9 cellular contexts compared by ENCODE assay signal in the genomic region with DNA sequence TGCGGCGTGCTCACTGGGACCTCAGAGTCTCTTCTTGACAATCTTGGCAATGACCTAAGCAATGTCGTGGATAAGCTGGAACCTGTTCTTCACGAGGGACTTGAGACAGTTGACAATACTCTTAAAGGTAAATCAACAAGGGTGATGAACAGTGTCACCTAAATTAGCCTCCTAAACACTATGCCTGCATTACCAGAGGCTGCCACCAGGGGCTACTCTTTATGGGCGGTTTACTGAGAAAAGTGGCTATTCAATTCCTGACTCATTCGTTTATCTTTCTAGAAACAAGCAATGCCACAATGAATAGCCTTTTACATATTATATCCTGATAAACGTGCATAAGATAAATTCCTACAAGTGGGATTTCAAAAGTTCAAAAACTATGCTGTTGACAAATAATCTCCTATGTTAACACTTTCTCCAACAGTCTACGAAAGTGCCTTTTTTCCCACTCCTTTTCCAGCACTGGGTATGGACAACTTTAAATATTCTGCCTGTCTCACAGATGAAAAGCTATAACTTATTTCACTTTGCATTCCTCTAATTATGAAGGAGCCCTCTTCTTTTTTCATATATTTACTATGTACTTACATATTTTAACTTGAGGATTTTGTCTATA. TPM values are rescaled to one million over a fixed set of nuclear protein-coding genes. Genes with fewer than 3 reads are reported as not detected.
DNase-seq lines count a peak whose midpoint lies in the region; ATAC-seq, FAIRE-seq and TF ChIP-seq lines count a peak whose summit lies in the region.
"Had no signal": no experiment of that assay in that cellular context is flagged by ENCODE, and none has a peak within 500 bp of the region (broad histone marks: within the 10 kb centered on the region; RNA-seq: fewer than 3 reads in every experiment).

No MANE protein-coding gene starts in this region.

- no peak overlapping the region for H3K4me3 Mint-ChIP-seq in activated T-helper 2 cell treated with anti-CD3 and anti-CD28 coated beads, Interferon-gamma antibody, Interleukin-2, Interleukin-4, amounts not matched to agents 10 μg/mL and 5 μg/mL and 100 μg/mL, durations not matched to agents 14 hours and 24 hours and 36 hours (ENCODE audit: low read depth)

- no peaks in the 10 kb centered on the region for H4K20me1 ChIP-seq in HepG2 (ENCODE audit: insufficient read depth, low read length)

- intact Hi-C loops in HepG2 (cut with micrococcal nuclease; ENCODE audit: unreplicated experiment): no loop called here
- intact Hi-C loops in activated T-helper 2 cell treated with anti-CD3 and anti-CD28 coated beads, Interferon-gamma antibody, Interleukin-2, Interleukin-4, amounts not matched to agents 10 μg/mL and 5 μg/mL and 100 μg/mL, durations not matched to agents 14 hours and 24 hours and 36 hours (cut with micrococcal nuclease): no loop called here

- WGBS in HepG2 (ENCODE audit: low lambda C conversion rate): 31% methylated on average over 8 of the region's 8 CpGs

- H3K36me3 Mint-ChIP-seq in activated T-helper 2 cell treated with anti-CD3 and anti-CD28 coated beads, Interferon-gamma antibody, Interleukin-2, Interleukin-4, amounts not matched to agents 10 μg/mL and 5 μg/mL and 100 μg/mL, durations not matched to agents 14 hours and 24 hours and 36 hours (ENCODE audit: low read depth): no peaks in the 10 kb centered on the region

- CTCF ChIA-PET in HepG2 (lab: Yijun Ruan, JAX; ENCODE audit: low intra/inter-chr PET ratio, low total read pairs): interaction anchor here (0.8 to 2.3 kb wide), 5 partner anchors 40 to 130 kb away, joined by 3 to 6 read pairs (median 5); no protein-coding TSS in a partner anchor

- DNase-seq in AG10803 (ENCODE audit: low read depth) (no peak), HepG2 (ENCODE audit: low spot score) (peak; percentile 29), NCI-H774 (lab: John Stamatoyannopoulos, UW) (no peak), NCI-H1092 treated with DMSO at 0.1 percent for 48 hours (lab: John Stamatoyannopoulos, UW) (no peak)
- DNase-seq in activated T-helper 2 cell treated with anti-CD3 and anti-CD28 coated beads, Interferon-gamma antibody, Interleukin-2, Interleukin-4, amounts not matched to agents 10 μg/mL and 5 μg/mL and 100 μg/mL, durations not matched to agents 14 hours and 24 hours and 36 hours (ENCODE audit: low spot score): no peak
- DNase-seq: NK-92 treated with Interleukin-12 subunit alpha and Interleukin-12 subunit beta, amount 100 ng/mL, for 24 hours had no signal

- H3K9me3 Mint-ChIP-seq in activated T-helper 2 cell treated with anti-CD3 and anti-CD28 coated beads, Interferon-gamma antibody, Interleukin-2, Interleukin-4, amounts not matched to agents 10 μg/mL and 5 μg/mL and 100 μg/mL, durations not matched to agents 14 hours and 24 hours and 36 hours: peaks cover 21% of the 10 kb centered on the region

- ATAC-seq in HepG2: no peak
- no peak for ATAC-seq in GM21423 (IDR thresholded peaks at IDR 0.05; ENCODE audit: unreplicated experiment)

- peaks cover 9% of the 10 kb centered on the region for H3K9me3 ChIP-seq in HepG2 (ENCODE audit: low read length)

- peaks cover 0 to 8% of the 10 kb centered on the region in 2 experiments; a peak in 2 of 5 replicates for H3K27me3 ChIP-seq in HepG2 (ENCODE audit: control insufficient read depth in 1 of 2, insufficient read depth in 2 of 2, low read length in 2 of 2)

- no peaks in the 10 kb centered on the region for H3K4me1 Mint-ChIP-seq in activated T-helper 2 cell treated with anti-CD3 and anti-CD28 coated beads, Interferon-gamma antibody, Interleukin-2, Interleukin-4, amounts not matched to agents 10 μg/mL and 5 μg/mL and 100 μg/mL, durations not matched to agents 14 hours and 24 hours and 36 hours (ENCODE audit: low read depth)

- TF ChIP-seq EP300 in HepG2 (IDR thresholded peaks at IDR 0.05; ENCODE audit: low read depth in 2 of 2, low read length in 2 of 2) (no peak), HepG2 (CRISPR knock-in tag; IDR thresholded peaks at IDR 0.05; ENCODE audit: borderline replicate concordance) (no peak)

- no peak for TF ChIP-seq RAD21 in HepG2 (CRISPR knock-in tag; IDR thresholded peaks at IDR 0.05)

- FAIRE-seq in HepG2 (lab: Jason Lieb, UNC): no peak

- TF ChIP-seq CTCF in AG10803 (conservative IDR thresholded peaks at IDR 0.05; ENCODE audit: low read length) (peak; percentile 33), GM12873 (IDR thresholded peaks at IDR 0.05; ENCODE audit: insufficient read depth, low read depth, low read length, missing control alignments) (peak; percentile 71), WI38 (IDR thresholded peaks at IDR 0.05; ENCODE audit: low read depth, low read length) (peak; percentile 58), HepG2 (CRISPR knock-in tag; IDR thresholded peaks at IDR 0.05) (peak; percentile 55)

- no TSS peak for BruUV-seq in HepG2 (replicated peaks; lab: Mats Ljungman, UMichigan)

- no peaks in the 10 kb centered on the region for H3K79me2 ChIP-seq in HepG2 (ENCODE audit: insufficient read depth, low read length)

- no peak overlapping the region for H3K4me2 ChIP-seq in HepG2 (ENCODE audit: low read depth, low read length)

- POLR2A ChIA-PET in HepG2 (lab: Yijun Ruan, JAX): no interaction called here

- no peak overlapping the region for H3K27ac Mint-ChIP-seq in activated T-helper 2 cell treated with anti-CD3 and anti-CD28 coated beads, Interferon-gamma antibody, Interleukin-2, Interleukin-4, amounts not matched to agents 10 μg/mL and 5 μg/mL and 100 μg/mL, durations not matched to agents 14 hours and 24 hours and 36 hours

- in situ Hi-C loops in HepG2 (cut with HindIII; ENCODE audit: extremely low pct_ligation_motif_present, low pct_unique_long_range_greater_than_20kb): no loop called here

- no peaks in the 10 kb centered on the region for H3K4me1 ChIP-seq in HepG2 (ENCODE audit: insufficient read depth, low read length)

- H3K4me3 ChIP-seq in AG10803 (ENCODE audit: low read length) (no peak overlapping the region), WI38 (ENCODE audit: low read depth, low read length) (no peak overlapping the region), HepG2 (replicated peaks in 1 of 3; ENCODE audit: insufficient read depth in 1 of 3, low read depth in 2 of 3, low read length in 3 of 3) (no peak overlapping the region)

- H3K36me3 ChIP-seq in HepG2 (replicated peaks in 1 of 2; ENCODE audit: control insufficient read depth in 1 of 2, insufficient read depth in 2 of 2, low read length in 2 of 2): no peaks in the 10 kb centered on the region

- H3K9ac ChIP-seq in HepG2 (ENCODE audit: insufficient read depth, low read depth, low read length): no peak overlapping the region

- no peak overlapping the region for H2AFZ ChIP-seq in HepG2 (ENCODE audit: low read length)

- TF ChIP-seq POLR2A in HepG2 (IDR thresholded peaks at IDR 0.05; ENCODE audit: insufficient read depth in 1 of 2, low read depth in 2 of 2, low read length in 2 of 2): no peak

- H3K27ac ChIP-seq in HepG2 (ENCODE audit: extremely low read length, insufficient read depth, low read length): no peak overlapping the region

- H3K27me3 Mint-ChIP-seq in activated T-helper 2 cell treated with anti-CD3 and anti-CD28 coated beads, Interferon-gamma antibody, Interleukin-2, Interleukin-4, amounts not matched to agents 10 μg/mL and 5 μg/mL and 100 μg/mL, durations not matched to agents 14 hours and 24 hours and 36 hours (ENCODE audit: low read depth): no peaks in the 10 kb centered on the region

RNA-seq across cellular contexts. Expression of a gene that starts 1.3 kb away (rescaled TPM):
- total RNA-seq in HepG2 (2016; rRNA removed; fragmentation: Illumina TruSeq; extraction: Trizol): not detected in 2 replicates
- not detected in 2 replicates for total RNA-seq in HepG2 (2016; cell fraction: cytosol; rRNA removed; fragmentation: Illumina TruSeq; extraction: Trizol; ENCODE audit: low read depth)
- not detected in 2 replicates for total RNA-seq in HepG2 (2016; cell fraction: insoluble cytoplasmic fraction; rRNA removed; fragmentation: Illumina TruSeq; extraction: Trizol)
- not detected in 2 replicates for total RNA-seq in HepG2 (2016; cell fraction: membrane; rRNA removed; fragmentation: Illumina TruSeq; extraction: Trizol)
- total RNA-seq in HepG2 (2016; cell fraction: nucleus; rRNA removed; fragmentation: Illumina TruSeq; extraction: Trizol): not detected in 2 replicates
- not detected in 2 replicates for polyA plus RNA-seq in HepG2 (2011; rRNA removed)
- polyA plus RNA-seq in HepG2 (2011; cell fraction: cytosol; rRNA removed): not detected in 2 replicates
- not detected in 2 replicates for polyA plus RNA-seq in HepG2 (2011; cell fraction: nucleus; rRNA removed)
- not detected in 2 replicates for polyA plus RNA-seq in HepG2 (2012)
- not detected in 2 replicates for polyA plus RNA-seq in HepG2 (2016; cell fraction: cytosol; fragmentation: Illumina TruSeq; extraction: Trizol; ENCODE audit: low read depth)
- polyA plus RNA-seq in HepG2 (2016; cell fraction: insoluble cytoplasmic fraction; fragmentation: Illumina TruSeq; extraction: Trizol; ENCODE audit: low read depth): not detected in 2 replicates
- polyA plus RNA-seq in HepG2 (2016; cell fraction: membrane; fragmentation: Illumina TruSeq; extraction: Trizol; ENCODE audit: low read depth): not detected in 2 replicates
- not detected in 2 replicates for polyA plus RNA-seq in HepG2 (2016; cell fraction: nucleus; fragmentation: Illumina TruSeq; extraction: Trizol; ENCODE audit: insufficient read depth, low read depth)
- not detected in 2 replicates for polyA minus RNA-seq in HepG2 (2011; rRNA and poly(A)+ RNA removed; ENCODE audit: low replicate concordance)
- polyA minus RNA-seq in HepG2 (2011; cell fraction: cytosol; rRNA and poly(A)+ RNA removed): not detected in 2 replicates
- not detected in 2 replicates for polyA minus RNA-seq in HepG2 (2011; cell fraction: nucleus; rRNA and poly(A)+ RNA removed)
- not detected in 2 replicates for total RNA-seq in activated T-helper 2 cell treated with anti-CD3 and anti-CD28 coated beads, Interferon-gamma antibody, Interleukin-2, Interleukin-4, amounts not matched to agents 10 μg/mL and 5 μg/mL and 100 μg/mL, durations not matched to agents 14 hours and 24 hours and 36 hours

RNA-seq across cellular contexts. Expression of a gene that starts 47.9 kb away (rescaled TPM):
- not detected in 2 replicates for total RNA-seq in HepG2 (2016; rRNA removed; fragmentation: Illumina TruSeq; extraction: Trizol)
- total RNA-seq in HepG2 (2016; cell fraction: cytosol; rRNA removed; fragmentation: Illumina TruSeq; extraction: Trizol; ENCODE audit: low read depth): not detected in 2 replicates
- not detected in 2 replicates for total RNA-seq in HepG2 (2016; cell fraction: insoluble cytoplasmic fraction; rRNA removed; fragmentation: Illumina TruSeq; extraction: Trizol)
- total RNA-seq in HepG2 (2016; cell fraction: membrane; rRNA removed; fragmentation: Illumina TruSeq; extraction: Trizol): not detected in 2 replicates
- not detected in 2 replicates for total RNA-seq in HepG2 (2016; cell fraction: nucleus; rRNA removed; fragmentation: Illumina TruSeq; extraction: Trizol)
- not detected in 2 replicates for polyA plus RNA-seq in HepG2 (2011; rRNA removed)
- not detected in 2 replicates for polyA plus RNA-seq in HepG2 (2011; cell fraction: cytosol; rRNA removed)
- not detected in 2 replicates for polyA plus RNA-seq in HepG2 (2011; cell fraction: nucleus; rRNA removed)
- not detected in 2 replicates for polyA plus RNA-seq in HepG2 (2012)
- polyA plus RNA-seq in HepG2 (2016; cell fraction: cytosol; fragmentation: Illumina TruSeq; extraction: Trizol; ENCODE audit: low read depth): not detected in 2 replicates
- not detected in 2 replicates for polyA plus RNA-seq in HepG2 (2016; cell fraction: insoluble cytoplasmic fraction; fragmentation: Illumina TruSeq; extraction: Trizol; ENCODE audit: low read depth)
- not detected in 2 replicates for polyA plus RNA-seq in HepG2 (2016; cell fraction: membrane; fragmentation: Illumina TruSeq; extraction: Trizol; ENCODE audit: low read depth)
- polyA plus RNA-seq in HepG2 (2016; cell fraction: nucleus; fragmentation: Illumina TruSeq; extraction: Trizol; ENCODE audit: insufficient read depth, low read depth): not detected in 2 replicates
- not detected in 2 replicates for polyA minus RNA-seq in HepG2 (2011; rRNA and poly(A)+ RNA removed; ENCODE audit: low replicate concordance)
- not detected in 2 replicates for polyA minus RNA-seq in HepG2 (2011; cell fraction: cytosol; rRNA and poly(A)+ RNA removed)
- polyA minus RNA-seq in HepG2 (2011; cell fraction: nucleus; rRNA and poly(A)+ RNA removed): not detected in 2 replicates
- total RNA-seq in activated T-helper 2 cell treated with anti-CD3 and anti-CD28 coated beads, Interferon-gamma antibody, Interleukin-2, Interleukin-4, amounts not matched to agents 10 μg/mL and 5 μg/mL and 100 μg/mL, durations not matched to agents 14 hours and 24 hours and 36 hours: not detected in 2 replicates
